ENCODE assay signal across 33 cellular contexts in the genomic region with DNA sequence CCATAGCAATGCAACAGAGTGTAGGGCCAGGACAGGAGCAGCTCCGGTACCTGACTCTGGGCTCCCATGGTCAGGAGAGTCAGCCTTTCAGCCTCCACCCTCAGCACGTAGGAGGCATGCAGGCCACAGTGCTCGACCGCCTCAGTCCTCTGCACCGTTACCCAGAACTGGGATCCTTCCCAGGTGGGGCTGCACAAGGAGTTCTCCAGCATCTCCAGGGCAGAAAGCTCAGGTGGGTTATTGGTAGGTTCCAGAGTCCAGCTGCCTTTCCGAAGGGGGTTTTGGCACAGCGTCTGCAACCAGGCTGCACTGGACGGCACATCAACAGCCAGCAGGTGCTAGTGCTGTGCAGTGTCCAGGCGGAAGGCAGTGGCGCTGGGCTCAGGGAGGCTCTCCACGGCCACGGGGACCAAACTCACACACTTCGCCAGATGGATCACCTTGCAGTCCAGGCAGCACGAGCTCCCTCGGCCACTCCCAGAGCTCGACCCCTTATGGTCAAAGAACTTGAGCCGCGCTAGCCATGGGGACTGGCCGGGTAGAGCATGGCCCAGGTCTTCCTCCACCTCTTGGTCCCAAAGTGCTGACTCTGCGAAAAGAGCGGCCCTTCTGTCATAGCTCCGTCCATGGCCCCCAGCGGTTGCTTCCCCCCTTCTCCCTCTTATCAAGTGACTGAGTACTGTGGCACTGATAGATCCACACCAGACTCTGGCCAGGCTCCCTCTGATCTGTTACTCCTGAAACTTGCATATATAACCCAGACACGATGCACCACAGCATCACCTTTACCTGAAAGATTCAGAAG. TPM values are rescaled to one million over a fixed set of nuclear protein-coding genes. Genes with fewer than 3 reads are reported as not detected.
"Had no signal": no experiment of that assay in that cellular context is flagged by ENCODE, and none has a peak within 500 bp of the region (broad histone marks: within the 10 kb centered on the region; RNA-seq: fewer than 3 reads in every experiment).

No MANE protein-coding gene starts in this region.

- H2AFZ ChIP-seq: parathyroid adenoma had no signal

- H3K9ac ChIP-seq: parathyroid adenoma had no signal

- H3K27ac ChIP-seq: brain microvascular endothelial cell, gastroesophageal sphincter, parathyroid adenoma, spleen, suprapubic skin, tibial artery had no signal

- DNase-seq: activated CD4-positive, alpha-beta memory T cell treated with anti-CD3 and anti-CD28 coated beads for 36 hours; activated CD4-positive, alpha-beta T cell treated with anti-CD3 and anti-CD28 coated beads, Interleukin-2, amount 10 ng/mL, durations not matched to agents 24 days and 14 days; activated CD4-positive, CD25-positive, alpha-beta regulatory T cell treated with anti-CD3 and anti-CD28 coated beads, Interleukin-2, amount 50 U/mL, for 72 hours; activated gamma-delta T cell treated with Interleukin-2 at 50 U/mL for 16 hours; activated naive CD4-positive, alpha-beta T cell treated with anti-CD3 and anti-CD28 coated beads, Interleukin-2, amount 50 U/mL, for 16 hours; activated T-cell treated with anti-CD3 and anti-CD28 coated beads, Interleukin-2, amount 50 U/mL, for 4 hours; amniotic stem cell; brain microvascular endothelial cell; hippocampal formation; kidney; left colon; naive B cell; nephron progenitor cell; right cardiac atrium; spleen; stimulated activated naive CD4-positive, alpha-beta T cell; T-helper 2 cell; tibial artery had no signal

- H3K36me3 ChIP-seq: brain microvascular endothelial cell, gastroesophageal sphincter, spleen, suprapubic skin, tibial artery had no signal

- H3K9me3 ChIP-seq: gastroesophageal sphincter, spleen, suprapubic skin, tibial artery had no signal

- H3K4me3 ChIP-seq: gastroesophageal sphincter, spleen, suprapubic skin, tibial artery had no signal

- ATAC-seq: activated T-cell treated with anti-CD3 and anti-CD28 coated beads, Interleukin-2, amount 50 U/mL, for 4 hours; activated T-helper 17 cell treated with anti-CD3 and anti-CD28 coated beads, Interleukin-2, amount 50 U/mL, for 72 hours; gastroesophageal sphincter; left colon; right cardiac atrium had no signal

- H3K4me1 ChIP-seq: gastroesophageal sphincter, parathyroid adenoma, spleen, suprapubic skin, tibial artery had no signal

RNA-seq across cellular contexts. Expression of a gene that starts 6.9 kb away (rescaled TPM):
- total RNA-seq: activated CD4-positive, alpha-beta memory T cell treated with anti-CD3 and anti-CD28 coated beads for 36 hours; activated CD4-positive, alpha-beta T cell treated with anti-CD3 and anti-CD28 coated beads, Interleukin-2, amount 10 ng/mL, durations not matched to agents 24 days and 14 days; activated CD8-positive, alpha-beta memory T cell treated with anti-CD3 and anti-CD28 coated beads for 36 hours; activated T-cell treated with anti-CD3 and anti-CD28 coated beads, Interleukin-2, amount 50 U/mL, for 4 hours; activated T-helper 17 cell treated with anti-CD3 and anti-CD28 coated beads, Interleukin-2, amount 50 U/mL, for 72 hours; astrocyte; cardiac septum; endothelial cell of umbilical vein; fibroblast of lung; fibroblast of villous mesenchyme; kidney; liver; mesothelial cell of epicardium; pulmonary artery endothelial cell; right cardiac atrium; spleen; suprapubic skin; ureter had no signal
- polyA plus RNA-seq: endothelial cell of umbilical vein, esophagus, fibroblast of lung, liver had no signal

RNA-seq across cellular contexts. Expression of a gene that starts 34.3 kb away (rescaled TPM):
- total RNA-seq: activated CD4-positive, alpha-beta memory T cell treated with anti-CD3 and anti-CD28 coated beads for 36 hours; activated CD4-positive, alpha-beta T cell treated with anti-CD3 and anti-CD28 coated beads, Interleukin-2, amount 10 ng/mL, durations not matched to agents 24 days and 14 days; activated CD8-positive, alpha-beta memory T cell treated with anti-CD3 and anti-CD28 coated beads for 36 hours; activated T-cell treated with anti-CD3 and anti-CD28 coated beads, Interleukin-2, amount 50 U/mL, for 4 hours; activated T-helper 17 cell treated with anti-CD3 and anti-CD28 coated beads, Interleukin-2, amount 50 U/mL, for 72 hours; astrocyte; endothelial cell of umbilical vein; fibroblast of lung; fibroblast of villous mesenchyme; mesothelial cell of epicardium; pulmonary artery endothelial cell had no signal
- polyA plus RNA-seq: endothelial cell of umbilical vein, fibroblast of lung had no signal

RNA-seq across cellular contexts. Expression of a gene that starts 58.9 kb away (rescaled TPM):
- total RNA-seq: activated CD4-positive, alpha-beta memory T cell treated with anti-CD3 and anti-CD28 coated beads for 36 hours; activated CD4-positive, alpha-beta T cell treated with anti-CD3 and anti-CD28 coated beads, Interleukin-2, amount 10 ng/mL, durations not matched to agents 24 days and 14 days; activated CD8-positive, alpha-beta memory T cell treated with anti-CD3 and anti-CD28 coated beads for 36 hours; activated T-helper 17 cell treated with anti-CD3 and anti-CD28 coated beads, Interleukin-2, amount 50 U/mL, for 72 hours; endothelial cell of umbilical vein; fibroblast of lung; fibroblast of villous mesenchyme; left colon; pulmonary artery endothelial cell; spleen had no signal
- polyA plus RNA-seq: endothelial cell of umbilical vein had no signal
